Comparison of ENCODE assay signal across 31 cellular contexts in genomic region chr7:111728635-111728995, GRCh38.
"Had no signal": no experiment of that assay in that cellular context is flagged by ENCODE, and none has a peak within 500 bp of the region (broad histone marks: within the 10 kb centered on the region; RNA-seq: fewer than 3 reads in every experiment).

No MANE protein-coding gene starts in this region.

- H3K4me3 Mint-ChIP-seq: activated CD4-positive, alpha-beta memory T cell treated with anti-CD3 and anti-CD28 coated beads, Interleukin-2, amount 10 ng/mL, durations not matched to agents 7 days and 5 days; activated CD4-positive, alpha-beta T cell treated with anti-CD3 and anti-CD28 coated beads, Interleukin-2, amount 10 ng/mL, durations not matched to agents 7 days and 5 days; activated naive CD4-positive, alpha-beta T cell treated with anti-CD3 and anti-CD28 coated beads, Interleukin-2, amount 50 U/mL, for 24 hours; activated naive CD8-positive, alpha-beta T cell treated with anti-CD3 and anti-CD28 coated beads, Interleukin-2, amount 50 U/mL, for 24 hours; activated T-cell treated with anti-CD3 and anti-CD28 coated beads, Interleukin-2, amount 50 U/mL, for 24 hours; naive B cell; nephron progenitor cell; stimulated activated effector memory CD8-positive, alpha-beta T cell treated with anti-CD3 and anti-CD28 coated beads, Interleukin-12 subunit alpha, Interleukin-12 subunit beta, amount 100 ng/mL, for 72 hours; T-helper 2 cell treated with Interferon-gamma antibody and Interleukin-4, amounts not matched to agents 5 μg/mL and 100 μg/mL, for 36 hours had no signal

- H3K27ac ChIP-seq: epithelial cell of prostate, left ventricle myocardium inferior, ovary, sigmoid colon, stomach, tibial artery, VCaP had no signal

- H3K4me3 ChIP-seq: left ventricle myocardium inferior, lung, ovary, sigmoid colon, stomach, tibial artery had no signal

- ATAC-seq: activated CD4-positive, CD25-positive, alpha-beta regulatory T cell treated with anti-CD3 and anti-CD28 coated beads, Interleukin-2, amount 50 U/mL, for 24 hours; activated naive CD8-positive, alpha-beta T cell treated with anti-CD3 and anti-CD28 coated beads, Interleukin-2, amount 50 U/mL, for 24 hours; stimulated activated effector memory CD8-positive, alpha-beta T cell treated with anti-CD3 and anti-CD28 coated beads, Interleukin-12 subunit alpha, Interleukin-12 subunit beta, amount 100 ng/mL, for 72 hours had no signal

- H3K36me3 ChIP-seq: ovary had no signal

- DNase-seq: activated CD4-positive, alpha-beta memory T cell treated with anti-CD3 and anti-CD28 coated beads, Interleukin-2, amount 10 ng/mL, durations not matched to agents 7 days and 5 days; activated CD8-positive, alpha-beta memory T cell treated with anti-CD3 and anti-CD28 coated beads, Interleukin-2, amount 50 U/mL, for 48 hours; activated gamma-delta T cell; activated naive CD8-positive, alpha-beta T cell treated with anti-CD3 and anti-CD28 coated beads, Interleukin-2, amount 50 U/mL, for 24 hours; activated T-cell treated with anti-CD3 and anti-CD28 coated beads, Interleukin-2, amount 50 U/mL, for 24 hours; amygdala; dermis blood vessel endothelial cell; effector CD4-positive, alpha-beta T cell; left ventricle myocardium inferior; naive B cell; nephron progenitor cell; ovary; sigmoid colon; small intestine; stimulated activated CD4-positive, alpha-beta T cell treated with anti-CD3 and anti-CD28 coated beads, Interleukin-4, amount 100 ng/mL, for 24 hours; stomach; T-helper 1 cell; tibial artery had no signal

- H3K27me3 Mint-ChIP-seq: naive B cell, progenitor cell of endocrine pancreas had no signal

- H3K9me3 ChIP-seq: left ventricle myocardium inferior, ovary, sigmoid colon, stomach, tibial artery had no signal

- H3K27ac Mint-ChIP-seq: activated CD4-positive, alpha-beta memory T cell treated with anti-CD3 and anti-CD28 coated beads, Interleukin-2, amount 10 ng/mL, durations not matched to agents 7 days and 5 days; activated CD4-positive, alpha-beta T cell treated with anti-CD3 and anti-CD28 coated beads, Interleukin-2, amount 10 ng/mL, durations not matched to agents 7 days and 5 days; activated naive CD4-positive, alpha-beta T cell treated with anti-CD3 and anti-CD28 coated beads, Interleukin-2, amount 50 U/mL, for 24 hours; activated naive CD8-positive, alpha-beta T cell treated with anti-CD3 and anti-CD28 coated beads, Interleukin-2, amount 50 U/mL, for 24 hours; activated T-cell treated with anti-CD3 and anti-CD28 coated beads, Interleukin-2, amount 50 U/mL, for 24 hours; naive B cell; nephron progenitor cell; progenitor cell of endocrine pancreas; stimulated activated effector memory CD8-positive, alpha-beta T cell treated with anti-CD3 and anti-CD28 coated beads, Interleukin-12 subunit alpha, Interleukin-12 subunit beta, amount 100 ng/mL, for 72 hours; T-helper 2 cell treated with Interferon-gamma antibody and Interleukin-4, amounts not matched to agents 5 μg/mL and 100 μg/mL, for 36 hours had no signal

- FAIRE-seq: colon, endometrium, frontal cortex, islet of Langerhans, small intestine had no signal

- H3K9me3 Mint-ChIP-seq: activated CD4-positive, alpha-beta memory T cell treated with anti-CD3 and anti-CD28 coated beads, Interleukin-2, amount 10 ng/mL, durations not matched to agents 7 days and 5 days; activated CD4-positive, alpha-beta T cell treated with anti-CD3 and anti-CD28 coated beads, Interleukin-2, amount 10 ng/mL, durations not matched to agents 7 days and 5 days; activated naive CD4-positive, alpha-beta T cell treated with anti-CD3 and anti-CD28 coated beads, Interleukin-2, amount 50 U/mL, for 24 hours; activated naive CD8-positive, alpha-beta T cell treated with anti-CD3 and anti-CD28 coated beads, Interleukin-2, amount 50 U/mL, for 24 hours; activated T-cell treated with anti-CD3 and anti-CD28 coated beads, Interleukin-2, amount 50 U/mL, for 24 hours; naive B cell; nephron progenitor cell; stimulated activated effector memory CD8-positive, alpha-beta T cell treated with anti-CD3 and anti-CD28 coated beads, Interleukin-12 subunit alpha, Interleukin-12 subunit beta, amount 100 ng/mL, for 72 hours; T-helper 2 cell treated with Interferon-gamma antibody and Interleukin-4, amounts not matched to agents 5 μg/mL and 100 μg/mL, for 36 hours had no signal

- H3K4me1 Mint-ChIP-seq: activated CD4-positive, alpha-beta memory T cell treated with anti-CD3 and anti-CD28 coated beads, Interleukin-2, amount 10 ng/mL, durations not matched to agents 7 days and 5 days; activated CD4-positive, alpha-beta T cell treated with anti-CD3 and anti-CD28 coated beads, Interleukin-2, amount 10 ng/mL, durations not matched to agents 7 days and 5 days; activated naive CD4-positive, alpha-beta T cell treated with anti-CD3 and anti-CD28 coated beads, Interleukin-2, amount 50 U/mL, for 24 hours; activated naive CD8-positive, alpha-beta T cell treated with anti-CD3 and anti-CD28 coated beads, Interleukin-2, amount 50 U/mL, for 24 hours; naive B cell; nephron progenitor cell; stimulated activated effector memory CD8-positive, alpha-beta T cell treated with anti-CD3 and anti-CD28 coated beads, Interleukin-12 subunit alpha, Interleukin-12 subunit beta, amount 100 ng/mL, for 72 hours had no signal

- H3K27me3 ChIP-seq: ovary, sigmoid colon, stomach, tibial artery had no signal

- H3K4me1 ChIP-seq: left ventricle myocardium inferior, sigmoid colon, stomach, tibial artery had no signal

- H3K36me3 Mint-ChIP-seq: activated naive CD4-positive, alpha-beta T cell treated with anti-CD3 and anti-CD28 coated beads, Interleukin-2, amount 50 U/mL, for 24 hours; naive B cell; stimulated activated effector memory CD8-positive, alpha-beta T cell treated with anti-CD3 and anti-CD28 coated beads, Interleukin-12 subunit alpha, Interleukin-12 subunit beta, amount 100 ng/mL, for 72 hours had no signal
